1 cellular context compared by ENCODE assay signal in genomic region chr22:50614296-50614695, GRCh38.
TF ChIP-seq lines count a peak whose summit lies in the region.

No MANE protein-coding gene starts in this region.

TF ChIP-seq in K562, 482 proteins besides CTCF, POLR2A, EP300 and RAD21:
- peak; percentile 76 for TF ChIP-seq ZNF512 (tag; IDR thresholded peaks at IDR 0.05)
- peak; percentile 40; the same call in 1 of the 2 replicates for TF ChIP-seq ZNF316 (IDR thresholded peaks at IDR 0.05)
- TF ChIP-seq C11orf30 (IDR thresholded peaks at IDR 0.05; ENCODE audit: low read depth): 0 out of 2 replicates have a peak, but pooled peaks have one; percentile 40
